1 cellular context compared by ENCODE assay signal in genomic region chr12:19951664-19952063, GRCh38.
TF ChIP-seq lines count a peak whose summit lies in the region.

No MANE protein-coding gene starts in this region.

TF ChIP-seq in SK-N-SH treated with all-trans-retinoic acid at 6 μM for 48 hours, 23 proteins besides CTCF, POLR2A, EP300 and RAD21 (continued from another document):
- TF ChIP-seq POU6F1 (CRISPR knock-in tag; IDR thresholded peaks at IDR 0.05; ENCODE audit: borderline replicate concordance, low read depth) (no peak), PPARA (CRISPR knock-in tag; IDR thresholded peaks at IDR 0.05; ENCODE audit: borderline replicate concordance) (no peak), RARB (CRISPR knock-in tag; IDR thresholded peaks at IDR 0.05) (no peak), ZNF565 (CRISPR knock-in tag; conservative IDR thresholded peaks at IDR 0.05; ENCODE audit: low read depth) (no peak), ZFP30 (CRISPR knock-in tag; IDR thresholded peaks at IDR 0.05) (no peak), OSR1 (CRISPR knock-in tag; IDR thresholded peaks at IDR 0.05) (no peak)
